Comparison of ENCODE assay signal across 9 cellular contexts in genomic region chr17:60743812-60744211, GRCh38.
DNase-seq lines count a peak whose midpoint lies in the region; ATAC-seq and TF ChIP-seq lines count a peak whose summit lies in the region.
"Had no signal": no experiment of that assay in that cellular context is flagged by ENCODE, and none has a peak within 500 bp of the region (broad histone marks: within the 10 kb centered on the region; RNA-seq: fewer than 3 reads in every experiment).

No MANE protein-coding gene starts in this region.

- H3K9me3 Mint-ChIP-seq in endodermal cell, result no peaks in the 10 kb centered on the region

- H3K4me3 ChIP-seq in MG63, result peak overlapping the region; percentile 29
- no peak overlapping the region for H3K4me3 ChIP-seq in endodermal cell (ENCODE audit: low read length)
- no peak overlapping the region for H3K4me3 ChIP-seq in mucosa of descending colon
- H3K4me3 ChIP-seq in uterus, result no peak overlapping the region
- no peak overlapping the region for H3K4me3 ChIP-seq in sigmoid colon

- H3K4me1 ChIP-seq in endodermal cell (ENCODE audit: control insufficient read depth, insufficient read depth, low read length) (no peaks in the 10 kb centered on the region), mucosa of descending colon (ENCODE audit: low read depth) (no peaks in the 10 kb centered on the region), uterus (no peaks in the 10 kb centered on the region), sigmoid colon (no peaks in the 10 kb centered on the region)

- H3K36me3 Mint-ChIP-seq in endodermal cell (ENCODE audit: low read depth), result no peaks in the 10 kb centered on the region

- no peak for TF ChIP-seq EP300 in sigmoid colon (IDR thresholded peaks at IDR 0.05)

- H3K27me3 ChIP-seq in MG63 (no peaks in the 10 kb centered on the region), endodermal cell (ENCODE audit: control insufficient read depth, insufficient read depth, low read length, poor library complexity, severe bottlenecking) (no peaks in the 10 kb centered on the region), uterus (no peaks in the 10 kb centered on the region), sigmoid colon (no peaks in the 10 kb centered on the region)

- TF ChIP-seq POLR2A in uterus (IDR thresholded peaks at IDR 0.05) (no peak), sigmoid colon (IDR thresholded peaks at IDR 0.05) (no peak)

- TF ChIP-seq CTCF in endodermal cell (conservative IDR thresholded peaks at IDR 0.05), result no peak
- TF ChIP-seq CTCF in mucosa of descending colon (IDR thresholded peaks at IDR 0.05), result no peak
- TF ChIP-seq CTCF in uterus (IDR thresholded peaks at IDR 0.05), result no peak
- no peak for TF ChIP-seq CTCF in GM10266 (IDR thresholded peaks at IDR 0.05; ENCODE audit: control insufficient read depth, insufficient read depth, low read depth, missing control alignments)
- TF ChIP-seq CTCF in sigmoid colon (IDR thresholded peaks at IDR 0.05), result no peak

- H3K27ac Mint-ChIP-seq in endodermal cell, result no peak overlapping the region

- H3K9ac ChIP-seq in endodermal cell (ENCODE audit: extremely low read depth, low read length, poor library complexity, severe bottlenecking), result no peak overlapping the region

- peaks cover 11% of the 10 kb centered on the region for H3K4me1 Mint-ChIP-seq in endodermal cell

- intact Hi-C loops in mucosa of descending colon (cut with DNase I, micrococcal nuclease) (no loop called here), uterus (cut with DNase I; ENCODE audit: low total_unique reads) (no loop called here), sigmoid colon (cut with DNase I) (no loop called here)

- H3K27me3 Mint-ChIP-seq in endodermal cell (ENCODE audit: insufficient read depth), result no peaks in the 10 kb centered on the region

- H3K9me3 ChIP-seq in MG63 (no peaks in the 10 kb centered on the region), endodermal cell (ENCODE audit: control insufficient read depth, low read length) (no peaks in the 10 kb centered on the region), mucosa of descending colon (no peaks in the 10 kb centered on the region), uterus (peaks cover 0 to under 1% of the 10 kb centered on the region in 2 donors), sigmoid colon (no peaks in the 10 kb centered on the region)

- ATAC-seq in mucosa of descending colon (peak; percentile 64), HG03045 (IDR thresholded peaks at IDR 0.05; ENCODE audit: unreplicated experiment) (no peak)

- H3K36me3 ChIP-seq in MG63, result no peaks in the 10 kb centered on the region
- H3K36me3 ChIP-seq in endodermal cell (ENCODE audit: control insufficient read depth, insufficient read depth, low read length), result no peaks in the 10 kb centered on the region
- no peaks in the 10 kb centered on the region for H3K36me3 ChIP-seq in mucosa of descending colon (ENCODE audit: low read depth)
- H3K36me3 ChIP-seq in uterus, result no peaks in the 10 kb centered on the region
- no peaks in the 10 kb centered on the region for H3K36me3 ChIP-seq in sigmoid colon

- H3K27ac ChIP-seq in endodermal cell (ENCODE audit: low read depth, low read length), result peak overlapping the region; percentile 92
- H3K27ac ChIP-seq in uterus, result peak overlapping the region in 1 of 2 donors; percentile 22
- peak overlapping the region in 2 of 4 donors; percentile 3 to 30 for H3K27ac ChIP-seq in sigmoid colon

- no peak overlapping the region for H3K4me3 Mint-ChIP-seq in endodermal cell

- DNase-seq in AG08396 (ENCODE audit: low spot score), result peak; percentile 19
- peak; percentile 5 for DNase-seq in MG63
- no peak for DNase-seq in endodermal cell
- DNase-seq in mucosa of descending colon, result peak in 1 of 3 donors; percentile 15
- no peak for DNase-seq in uterus
- no peak for DNase-seq in GM10266 (ENCODE audit: extremely low spot score)
- DNase-seq in sigmoid colon, result no peak
- DNase-seq: KBM-7 had no signal

- 63 to 83% methylated on average over 1 to 5 of the region's 5 CpGs for WGBS in endodermal cell (ENCODE audit: insufficient coverage in 1 of 2, insufficient read length in 1 of 2), 2 experiments
- WGBS in sigmoid colon, 2 donors, result 15 to 48% methylated on average over 5 of the region's 5 CpGs

Comparison
In these comparisons a context has a peak if more than half of its experiments do, and no peak if none do; other contexts are left out.
1. DNase-seq: peak in AG08396 (single experiment) and MG63 (single experiment); none in endodermal cell (single experiment), uterus (0 of 2), GM10266 (single experiment) and sigmoid colon (single experiment).